Comparison of ENCODE assay signal across 18 cellular contexts in the genomic region with DNA sequence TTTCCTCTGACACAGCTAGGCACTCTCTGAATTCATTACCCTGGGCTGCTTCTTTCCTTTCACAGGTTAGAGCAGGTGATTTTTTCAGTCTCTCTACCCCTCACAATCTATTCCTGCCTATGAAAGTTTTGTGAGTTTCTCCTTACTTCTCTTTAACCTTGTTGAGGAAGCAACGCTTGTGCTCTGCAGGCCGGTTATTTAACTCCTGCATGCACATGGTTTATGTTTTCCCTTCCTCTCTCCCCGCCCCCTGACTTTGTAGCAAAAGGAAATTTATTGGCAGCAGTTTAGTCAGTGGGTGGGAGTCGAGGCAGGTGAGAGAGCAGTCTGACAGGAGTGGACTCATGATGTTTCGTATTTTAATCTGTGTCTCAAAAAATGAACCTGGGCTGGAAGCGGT.
"Had no signal": no experiment of that assay in that cellular context is flagged by ENCODE, and none has a peak within 500 bp of the region (broad histone marks: within the 10 kb centered on the region; RNA-seq: fewer than 3 reads in every experiment).

No MANE protein-coding gene starts in this region.

- H3K4me3 ChIP-seq: MG63, SJSA1, SK-N-MC had no signal

- H3K27ac ChIP-seq: SJSA1, SK-N-MC had no signal

- H3K9me3 ChIP-seq: MG63, SJSA1 had no signal

- H3K36me3 ChIP-seq: MG63, SJSA1 had no signal

- H3K27me3 ChIP-seq: MG63, SJSA1 had no signal

- DNase-seq: IMR-90, Karpas-422, KG1, MG63, NCI-H1092 treated with DMSO at 0.1 percent for 48 hours, NCI-H1436 treated with DMSO at 0.1 percent for 48 hours, NCI-H1694, NCI-H187 treated with DMSO at 0.1 percent for 48 hours, NCI-H2029 treated with DMSO at 0.1 percent for 48 hours, NCI-H2171 treated with DMSO at 0.1 percent for 48 hours, NCI-H524 treated with DMSO at 0.1 percent for 48 hours, NCI-H69, NCI-H774, Right ventricle myocardium superior, RPMI8226, SIG-M5 had no signal

- H3K4me1 ChIP-seq: SJSA1 had no signal
